In genomic region chr16:53545433-53545832, GRCh38 we compare ENCODE assay signal across 13 cellular contexts. TPM values are rescaled to one million over a fixed set of nuclear protein-coding genes. Genes with fewer than 3 reads are reported as not detected.
DNase-seq lines count a peak whose midpoint lies in the region; ATAC-seq and TF ChIP-seq lines count a peak whose summit lies in the region.
"Had no signal": no experiment of that assay in that cellular context is flagged by ENCODE, and none has a peak within 500 bp of the region (broad histone marks: within the 10 kb centered on the region; RNA-seq: fewer than 3 reads in every experiment).

No MANE protein-coding gene starts in this region.

- H3F3A ChIP-seq in GM23338 (replicated peaks; ENCODE audit: low read depth), result no peaks in the 10 kb centered on the region

- TF ChIP-seq CTCF in GM23338 (conservative IDR thresholded peaks at IDR 0.05; ENCODE audit: low read depth in 2 of 2) (no peak), WERI-Rb-1 (IDR thresholded peaks at IDR 0.05; ENCODE audit: low read depth, low read length) (no peak)

- no peaks in the 10 kb centered on the region for H3K79me2 ChIP-seq in GM23338 (replicated peaks; ENCODE audit: insufficient read depth)

- H3K27ac ChIP-seq in GM23338 (ENCODE audit: low read depth), result no peak overlapping the region
- no peak overlapping the region for H3K27ac ChIP-seq in WERI-Rb-1
- H3K27ac ChIP-seq: cardiac muscle cell, PC-9 had no signal

- H3K4me1 Mint-ChIP-seq in GM23338, result peaks cover 23% of the 10 kb centered on the region
- H3K4me1 Mint-ChIP-seq in T-helper 2 cell treated with Interferon-gamma antibody and Interleukin-4, amounts not matched to agents 5 μg/mL and 100 μg/mL, for 36 hours (ENCODE audit: low read depth), result peaks cover 34% of the 10 kb centered on the region
- peaks cover 42% of the 10 kb centered on the region for H3K4me1 Mint-ChIP-seq in activated T-helper 2 cell treated with anti-CD3 and anti-CD28 coated beads, Interferon-gamma antibody, Interleukin-2, Interleukin-4, amounts not matched to agents 10 μg/mL and 5 μg/mL and 100 μg/mL, durations not matched to agents 14 hours and 24 hours and 36 hours (ENCODE audit: low read depth)

- H3K9me3 ChIP-seq in WERI-Rb-1 (ENCODE audit: severe bottlenecking), result no peaks in the 10 kb centered on the region

- H3K36me3 Mint-ChIP-seq in GM23338 (ENCODE audit: low read depth), result no peaks in the 10 kb centered on the region
- no peaks in the 10 kb centered on the region for H3K36me3 Mint-ChIP-seq in T-helper 2 cell treated with Interferon-gamma antibody and Interleukin-4, amounts not matched to agents 5 μg/mL and 100 μg/mL, for 36 hours (ENCODE audit: low read depth)
- no peaks in the 10 kb centered on the region for H3K36me3 Mint-ChIP-seq in activated T-helper 2 cell treated with anti-CD3 and anti-CD28 coated beads, Interferon-gamma antibody, Interleukin-2, Interleukin-4, amounts not matched to agents 10 μg/mL and 5 μg/mL and 100 μg/mL, durations not matched to agents 14 hours and 24 hours and 36 hours (ENCODE audit: low read depth)

- no peak overlapping the region for H3K4me3 ChIP-seq in GM23338
- no peak overlapping the region for H3K4me3 ChIP-seq in WERI-Rb-1 (ENCODE audit: low read depth, low read length)
- H3K4me3 ChIP-seq: cardiac muscle cell, GM12878, PC-9, skin epidermis had no signal

- DNase-seq in GM23338 (ENCODE audit: low spot score), result peak; percentile 39
- DNase-seq in T-helper 2 cell treated with Interferon-gamma antibody and Interleukin-4, amounts not matched to agents 5 μg/mL and 100 μg/mL, for 36 hours (ENCODE audit: low spot score), result no peak
- DNase-seq in activated T-helper 2 cell treated with anti-CD3 and anti-CD28 coated beads, Interferon-gamma antibody, Interleukin-2, Interleukin-4, amounts not matched to agents 10 μg/mL and 5 μg/mL and 100 μg/mL, durations not matched to agents 14 hours and 24 hours and 36 hours (ENCODE audit: low spot score), result peak; percentile 29
- peak; percentile 20 for DNase-seq in stimulated activated CD4-positive, alpha-beta T cell treated with anti-CD3 and anti-CD28 coated beads, Interleukin-1b, Interleukin-23, amount 100 ng/mL, for 48 hours
- DNase-seq in amniotic stem cell (lab: John Stamatoyannopoulos, UW), result no peak
- DNase-seq in WERI-Rb-1, result no peak
- DNase-seq: NCI-H187, PC-9 had no signal

- no peak overlapping the region for H3K4me3 Mint-ChIP-seq in GM23338
- H3K4me3 Mint-ChIP-seq in T-helper 2 cell treated with Interferon-gamma antibody and Interleukin-4, amounts not matched to agents 5 μg/mL and 100 μg/mL, for 36 hours, result peak overlapping the region; percentile 39
- H3K4me3 Mint-ChIP-seq in activated T-helper 2 cell treated with anti-CD3 and anti-CD28 coated beads, Interferon-gamma antibody, Interleukin-2, Interleukin-4, amounts not matched to agents 10 μg/mL and 5 μg/mL and 100 μg/mL, durations not matched to agents 14 hours and 24 hours and 36 hours (ENCODE audit: low read depth), result peak overlapping the region; percentile 53

- H2AFZ ChIP-seq in GM23338, result peak overlapping the region; percentile 43; the same call in 1 of the 2 replicates
- H2AFZ ChIP-seq: PC-9 had no signal

- H3K9me2 ChIP-seq in GM23338 (ENCODE audit: insufficient read depth), result no peaks in the 10 kb centered on the region

- intact Hi-C loops in activated T-helper 2 cell treated with anti-CD3 and anti-CD28 coated beads, Interferon-gamma antibody, Interleukin-2, Interleukin-4, amounts not matched to agents 10 μg/mL and 5 μg/mL and 100 μg/mL, durations not matched to agents 14 hours and 24 hours and 36 hours (cut with micrococcal nuclease), result loop anchor here (5.0 kb wide), 1 partner anchor 737 kb away; no protein-coding TSS in a partner anchor

- ATAC-seq in GM23338, result no peak
- ATAC-seq in GM18907 (IDR thresholded peaks at IDR 0.05; ENCODE audit: unreplicated experiment), result no peak
- ATAC-seq in activated CD4-positive, CD25-positive, alpha-beta regulatory T cell treated with anti-CD3 and anti-CD28 coated beads, Interleukin-2, amount 50 U/mL, for 24 hours, result no peak
- ATAC-seq: GM12878 had no signal

- H4K20me1 ChIP-seq in GM23338 (replicated peaks; ENCODE audit: insufficient read depth), result no peaks in the 10 kb centered on the region

- H3K4me1 ChIP-seq in GM23338 (ENCODE audit: insufficient read depth), result peaks cover 13% of the 10 kb centered on the region

- 0 out of 3 replicates have a peak, but pooled peaks cover 2% of the 10 kb centered on the region for H3K9me3 Mint-ChIP-seq in GM23338
- H3K9me3 Mint-ChIP-seq in T-helper 2 cell treated with Interferon-gamma antibody and Interleukin-4, amounts not matched to agents 5 μg/mL and 100 μg/mL, for 36 hours, result no peaks in the 10 kb centered on the region
- no peaks in the 10 kb centered on the region for H3K9me3 Mint-ChIP-seq in activated T-helper 2 cell treated with anti-CD3 and anti-CD28 coated beads, Interferon-gamma antibody, Interleukin-2, Interleukin-4, amounts not matched to agents 10 μg/mL and 5 μg/mL and 100 μg/mL, durations not matched to agents 14 hours and 24 hours and 36 hours

- H3K27me3 ChIP-seq in GM23338 (ENCODE audit: insufficient read depth) (peaks cover 4% of the 10 kb centered on the region), WERI-Rb-1 (ENCODE audit: insufficient read depth, low read depth, severe bottlenecking) (no peaks in the 10 kb centered on the region)
- H3K27me3 ChIP-seq: cardiac muscle cell had no signal

- H3K27me3 Mint-ChIP-seq in GM23338 (ENCODE audit: insufficient read depth, low read depth, poor library complexity), result peaks cover 11% of the 10 kb centered on the region
- H3K27me3 Mint-ChIP-seq in T-helper 2 cell treated with Interferon-gamma antibody and Interleukin-4, amounts not matched to agents 5 μg/mL and 100 μg/mL, for 36 hours (ENCODE audit: low read depth), result peaks cover 22% of the 10 kb centered on the region
- peaks cover 25% of the 10 kb centered on the region for H3K27me3 Mint-ChIP-seq in activated T-helper 2 cell treated with anti-CD3 and anti-CD28 coated beads, Interferon-gamma antibody, Interleukin-2, Interleukin-4, amounts not matched to agents 10 μg/mL and 5 μg/mL and 100 μg/mL, durations not matched to agents 14 hours and 24 hours and 36 hours (ENCODE audit: low read depth)

- no peak overlapping the region for H3K4me2 ChIP-seq in GM23338
- H3K4me2 ChIP-seq: PC-9 had no signal

- H3K36me3 ChIP-seq in GM23338 (ENCODE audit: insufficient read depth) (no peaks in the 10 kb centered on the region), WERI-Rb-1 (no peaks in the 10 kb centered on the region)
- H3K36me3 ChIP-seq: cardiac muscle cell had no signal

- no peak overlapping the region for H3K27ac Mint-ChIP-seq in GM23338
- peak overlapping the region; percentile 16 for H3K27ac Mint-ChIP-seq in T-helper 2 cell treated with Interferon-gamma antibody and Interleukin-4, amounts not matched to agents 5 μg/mL and 100 μg/mL, for 36 hours
- no peak overlapping the region for H3K27ac Mint-ChIP-seq in activated T-helper 2 cell treated with anti-CD3 and anti-CD28 coated beads, Interferon-gamma antibody, Interleukin-2, Interleukin-4, amounts not matched to agents 10 μg/mL and 5 μg/mL and 100 μg/mL, durations not matched to agents 14 hours and 24 hours and 36 hours

TF ChIP-seq in GM23338, 12 proteins besides CTCF, POLR2A, EP300 and RAD21 (continues in another document):
- TF ChIP-seq REST (IDR thresholded peaks at IDR 0.05; ENCODE audit: unreplicated experiment) (no peak), NANOG (IDR thresholded peaks at IDR 0.05; ENCODE audit: borderline replicate concordance) (no peak), POLR2AphosphoS5 (IDR thresholded peaks at IDR 0.05; ENCODE audit: low read depth) (no peak), STAT1 (IDR thresholded peaks at IDR 0.05; ENCODE audit: unreplicated experiment) (no peak)

RNA-seq across cellular contexts. Expression of gene AKTIP, which starts 42.4 kb away (rescaled TPM):
- 14.7 and 21.6 TPM in 2 replicates for total RNA-seq in GM23338 (2014; rRNA removed; shearing (Covaris generic))
- polyA plus RNA-seq in GM23338 (2016; fragmentation: Nextera tagmentation; extraction: Ambion mirVana), result 15.2 and 17.3 TPM in 2 replicates
- total RNA-seq in activated T-helper 2 cell treated with anti-CD3 and anti-CD28 coated beads, Interferon-gamma antibody, Interleukin-2, Interleukin-4, amounts not matched to agents 10 μg/mL and 5 μg/mL and 100 μg/mL, durations not matched to agents 14 hours and 24 hours and 36 hours, result 17.1 and 20.5 TPM in 2 replicates

Comparison
In these comparisons a context has a peak if more than half of its experiments do, and no peak if none do; other contexts are left out.
1. DNase-seq: peak in GM23338 (single experiment), activated T-helper 2 cell treated with anti-CD3 and anti-CD28 coated beads, Interferon-gamma antibody, Interleukin-2, Interleukin-4, amounts not matched to agents 10 μg/mL and 5 μg/mL and 100 μg/mL, durations not matched to agents 14 hours and 24 hours and 36 hours (single experiment) and stimulated activated CD4-positive, alpha-beta T cell treated with anti-CD3 and anti-CD28 coated beads, Interleukin-1b, Interleukin-23, amount 100 ng/mL, for 48 hours (single experiment); none in T-helper 2 cell treated with Interferon-gamma antibody and Interleukin-4, amounts not matched to agents 5 μg/mL and 100 μg/mL, for 36 hours (single experiment), amniotic stem cell (single experiment) and WERI-Rb-1 (single experiment).